ENCODE assay signal across 7 cellular contexts in genomic region chr16:17396762-17397498, GRCh38.
DNase-seq lines count a peak whose midpoint lies in the region; TF ChIP-seq lines count a peak whose summit lies in the region.

No MANE protein-coding gene starts in this region.

- no peak overlapping the region for H3K27ac ChIP-seq in endodermal cell (ENCODE audit: low read depth, low read length)
- H3K27ac ChIP-seq in prostate gland: peak overlapping the region; percentile 55 to 66

- TF ChIP-seq POLR2A in prostate gland (IDR thresholded peaks at IDR 0.05): no peak

- no peak for TF ChIP-seq CTCF in HFFc6 (IDR thresholded peaks at IDR 0.05)
- no peak for TF ChIP-seq CTCF in endodermal cell (conservative IDR thresholded peaks at IDR 0.05)
- no peak for TF ChIP-seq CTCF in prostate gland (IDR thresholded peaks at IDR 0.05)

- peak; percentile 45 for DNase-seq in HFFc6
- peak; percentile 47 to 68 for DNase-seq in NCI-H524 (lab: John Stamatoyannopoulos, UW)
- no peak for DNase-seq in endodermal cell
- DNase-seq in prostate gland (ENCODE audit: low spot score): peak; percentile 59
- DNase-seq in activated CD4-positive, CD25-positive, alpha-beta regulatory T cell (lab: John Stamatoyannopoulos, UW): no peak
- DNase-seq in NOMO-1 treated with dmso at 0.1 percent for 144 hours (lab: John Stamatoyannopoulos, UW; ENCODE audit: unreplicated experiment): no peak
- DNase-seq in stimulated activated CD8-positive, alpha-beta memory T cell treated with anti-CD3 and anti-CD28 coated beads, Interleukin-4, amount 100 ng/mL, for 48 hours: no peak

- H3K4me3 ChIP-seq in endodermal cell (ENCODE audit: low read length) (no peak overlapping the region), prostate gland (no peak overlapping the region)

- H3K9me3 ChIP-seq in endodermal cell (ENCODE audit: control insufficient read depth, low read length): no peaks in the 10 kb centered on the region
- no peaks in the 10 kb centered on the region for H3K9me3 ChIP-seq in prostate gland

- intact Hi-C loops in prostate gland (cut with DNase I): no loop called here

- H3K9me3 Mint-ChIP-seq in HFFc6 (no peaks in the 10 kb centered on the region), endodermal cell (no peaks in the 10 kb centered on the region)

- peak overlapping the region; percentile 12 for H3K9ac ChIP-seq in endodermal cell (ENCODE audit: extremely low read depth, low read length, poor library complexity, severe bottlenecking)

- H3K27me3 ChIP-seq in endodermal cell (ENCODE audit: control insufficient read depth, insufficient read depth, low read length, poor library complexity, severe bottlenecking) (no peaks in the 10 kb centered on the region), prostate gland (replicated peaks; ENCODE audit: insufficient read depth) (no peaks in the 10 kb centered on the region)

- H3K27ac Mint-ChIP-seq in HFFc6: peak overlapping the region; percentile 77; the same call in 1 of the 2 replicates
- peak overlapping the region; percentile 86 for H3K27ac Mint-ChIP-seq in endodermal cell

- 81 to 87% methylated on average over 12 to 14 of the region's 14 CpGs for WGBS in endodermal cell (ENCODE audit: insufficient coverage in 1 of 2, insufficient read length in 1 of 2), 2 experiments
- 46% methylated on average over 14 of the region's 14 CpGs for WGBS in prostate gland

- peaks cover 6% of the 10 kb centered on the region; the same call in 1 of the 2 replicates for H3K36me3 Mint-ChIP-seq in HFFc6 (ENCODE audit: low read depth)
- peaks cover 3% of the 10 kb centered on the region for H3K36me3 Mint-ChIP-seq in endodermal cell (ENCODE audit: low read depth)

- H3K27me3 Mint-ChIP-seq in HFFc6 (ENCODE audit: insufficient read depth): no peaks in the 10 kb centered on the region; the same call in 1 of the 2 replicates
- H3K27me3 Mint-ChIP-seq in endodermal cell (ENCODE audit: insufficient read depth): no peaks in the 10 kb centered on the region

- no peak overlapping the region for H3K4me3 Mint-ChIP-seq in HFFc6
- H3K4me3 Mint-ChIP-seq in endodermal cell: no peak overlapping the region

- H3K4me1 Mint-ChIP-seq in HFFc6 (ENCODE audit: low read depth) (peaks cover 36% of the 10 kb centered on the region), endodermal cell (peaks cover 51% of the 10 kb centered on the region)

- H3K36me3 ChIP-seq in endodermal cell (ENCODE audit: control insufficient read depth, insufficient read depth, low read length) (no peaks in the 10 kb centered on the region), prostate gland (no peaks in the 10 kb centered on the region)

- H3K4me1 ChIP-seq in endodermal cell (ENCODE audit: control insufficient read depth, insufficient read depth, low read length) (peaks cover 16% of the 10 kb centered on the region), prostate gland (replicated peaks) (peaks cover 22% of the 10 kb centered on the region)

Comparison
In these comparisons a context has a peak if more than half of its experiments do, and no peak if none do; other contexts are left out.
1. DNase-seq: peak in HFFc6 (single experiment), NCI-H524 (2 of 2) and prostate gland (single experiment); none in endodermal cell (single experiment), activated CD4-positive, CD25-positive, alpha-beta regulatory T cell (0 of 4), NOMO-1 treated with dmso at 0.1 percent for 144 hours (single experiment) and stimulated activated CD8-positive, alpha-beta memory T cell treated with anti-CD3 and anti-CD28 coated beads, Interleukin-4, amount 100 ng/mL, for 48 hours (single experiment).